In genomic region chr13:88376762-88377388, GRCh38 we compare ENCODE assay signal across 14 cellular contexts.
"Had no signal": no experiment of that assay in that cellular context is flagged by ENCODE, and none has a peak within 500 bp of the region (broad histone marks: within the 10 kb centered on the region; RNA-seq: fewer than 3 reads in every experiment).

No MANE protein-coding gene starts in this region.

- DNase-seq: activated CD4-positive, alpha-beta memory T cell treated with anti-CD3 and anti-CD28 coated beads for 36 hours; activated CD4-positive, alpha-beta T cell treated with anti-CD3 and anti-CD28 coated beads for 36 hours; activated T-cell treated with anti-CD3 and anti-CD28 coated beads for 4 hours; caudate nucleus; effector memory CD8-positive, alpha-beta T cell; foreskin melanocyte; glutamatergic neuron; hippocampal formation; stimulated activated naive B cell treated with anti-CD40 and anti-IgM and Interleukin-4, amounts not matched to agents 10 μg/mL and 1 μg/mL and 100 μg/mL, for 72 hours had no signal

- FAIRE-seq: keratinocyte had no signal

- ATAC-seq: activated CD4-positive, alpha-beta T cell treated with anti-CD3 and anti-CD28 coated beads for 36 hours; effector memory CD8-positive, alpha-beta T cell; stimulated activated naive B cell treated with anti-CD40 and anti-IgM and Interleukin-4, amounts not matched to agents 10 μg/mL and 1 μg/mL and 100 μg/mL, for 72 hours; WTC11 had no signal

- H3K4me1 ChIP-seq: parathyroid adenoma had no signal

- H2AFZ ChIP-seq: parathyroid adenoma had no signal

- H3K4me3 ChIP-seq: lung had no signal

- H3K27ac ChIP-seq: epithelial cell of prostate, parathyroid adenoma had no signal

- H3K9ac ChIP-seq: parathyroid adenoma had no signal

- H3K79me2 ChIP-seq: parathyroid adenoma had no signal
